In genomic region chr20:5550738-5551529, GRCh38 we compare ENCODE assay signal across 17 cellular contexts. TPM values are rescaled to one million over a fixed set of nuclear protein-coding genes. Genes with fewer than 3 reads are reported as not detected.
A peak's percentile ranks its signal among the peaks of the same experiment; 100 is the strongest.
DNase-seq lines count a peak whose midpoint lies in the region; ATAC-seq, FAIRE-seq and TF ChIP-seq lines count a peak whose summit lies in the region.
"Had no signal": no experiment of that assay in that cellular context is flagged by ENCODE, and none has a peak within 500 bp of the region (broad histone marks: within the 10 kb centered on the region; RNA-seq: fewer than 3 reads in every experiment).

No MANE protein-coding gene starts in this region.

- intact Hi-C loops in left colon (cut with DNase I, micrococcal nuclease), result no loop called here

- H3K4me3 ChIP-seq in A549 (no peak overlapping the region), SK-N-MC (no peak overlapping the region)
- H3K4me3 ChIP-seq: body of pancreas, suprapubic skin had no signal

- WGBS in A549 (ENCODE audit: missing lambda C conversion rate), result 96% methylated on average over 8 of the region's 8 CpGs

- no peak for TF ChIP-seq POLR2A in A549 (IDR thresholded peaks at IDR 0.05; ENCODE audit: low read length)

- H3K4me2 ChIP-seq in A549, result no peak overlapping the region

- peaks cover 27% of the 10 kb centered on the region for H3K36me3 ChIP-seq in SK-N-MC (ENCODE audit: insufficient read depth, low read length)

- POLR2A ChIA-PET in A549 (lab: Yijun Ruan, JAX), result no interaction called here

- no peak for TF ChIP-seq CTCF in A549 (IDR thresholded peaks at IDR 0.05)

- H3K9me3 ChIP-seq in A549 (no peaks in the 10 kb centered on the region), SK-N-MC (ENCODE audit: low read depth, low read length) (no peaks in the 10 kb centered on the region)
- H3K9me3 ChIP-seq: body of pancreas, suprapubic skin had no signal

- ATAC-seq in A549 (peak; percentile 48 to 63; a peak in 5 of 6 replicates), left colon (peak; percentile 83), GM18502 (IDR thresholded peaks at IDR 0.05; ENCODE audit: poor library complexity, unreplicated experiment) (no peak), HG03280 (IDR thresholded peaks at IDR 0.05; ENCODE audit: unreplicated experiment) (no peak)
- ATAC-seq: body of pancreas, left lobe of liver had no signal

- H3K4me1 ChIP-seq in A549, result peaks cover 9% of the 10 kb centered on the region; the same call in 2 of the 3 replicates
- H3K4me1 ChIP-seq: body of pancreas, suprapubic skin had no signal

- peak; percentile 2 to 42 (median 24) for DNase-seq in NCI-H1417 (lab: John Stamatoyannopoulos, UW)
- DNase-seq in NCI-H1417 treated with DMSO at 0.1 percent for 48 hours (lab: John Stamatoyannopoulos, UW), result no peak
- no peak for DNase-seq in A549 (ENCODE audit: low read depth in 1 of 2, low spot score in 1 of 2)
- no peak for DNase-seq in SK-N-MC (ENCODE audit: low read depth, low spot score)
- no peak for DNase-seq in left colon
- no peak for DNase-seq in mucosa of gallbladder (ENCODE audit: low spot score)
- DNase-seq: activated CD4-positive, alpha-beta memory T cell treated with anti-CD3 and anti-CD28 coated beads for 36 hours; activated effector memory CD4-positive, alpha-beta T cell treated with Interleukin-2 at 50 U/mL for 16 hours; body of pancreas; hypothalamus; NCI-H774; T1000 had no signal

- FAIRE-seq in A549 (lab: Jason Lieb, UNC), result peak; percentile 65
- FAIRE-seq: GM18507 had no signal

- no peak for TF ChIP-seq EP300 in A549 (IDR thresholded peaks at IDR 0.05)

- no peak for TF ChIP-seq RAD21 in A549 (conservative IDR thresholded peaks at IDR 0.05 in 1 of 2, IDR thresholded peaks at IDR 0.05 in 1 of 2)

- H3K27ac ChIP-seq in A549 (no peak overlapping the region), SK-N-MC (no peak overlapping the region)
- H3K27ac ChIP-seq: body of pancreas, suprapubic skin had no signal

- H3K9ac ChIP-seq in SK-N-MC (ENCODE audit: insufficient read length), result peak overlapping the region; percentile 6

- CTCF ChIA-PET in A549 (lab: Yijun Ruan, JAX), result interaction anchor here (0.7 to 4.2 kb wide), 11 partner anchors 12 to 252 kb away, joined by 3 to 22 read pairs (median 5); no protein-coding TSS in a partner anchor

TF ChIP-seq in A549, 52 proteins besides CTCF, POLR2A, EP300 and RAD21:
- TF ChIP-seq ELK1 (IDR thresholded peaks at IDR 0.05; ENCODE audit: low read depth, low read length) (no peak), RNF2 (IDR thresholded peaks at IDR 0.05; ENCODE audit: borderline replicate concordance, low read depth) (no peak), KDM5A (IDR thresholded peaks at IDR 0.05) (no peak), ZNF302 (CRISPR knock-in tag; IDR thresholded peaks at IDR 0.05) (no peak), NR3C1 (IDR thresholded peaks at IDR 0.05) (no peak), EHF (CRISPR knock-in tag; IDR thresholded peaks at IDR 0.05) (no peak), CHD2 (IDR thresholded peaks at IDR 0.05; ENCODE audit: low read length, partially characterized antibody) (no peak), MAFK (IDR thresholded peaks at IDR 0.05; ENCODE audit: partially characterized antibody) (no peak), RARB (CRISPR knock-in tag; IDR thresholded peaks at IDR 0.05) (no peak), KDM1A (IDR thresholded peaks at IDR 0.05; ENCODE audit: low read depth) (no peak), POLR2AphosphoS2 (conservative IDR thresholded peaks at IDR 0.05; ENCODE audit: low read length) (no peak; the same call in 1 of the 2 replicates), HOXB13 (CRISPR knock-in tag; IDR thresholded peaks at IDR 0.05; ENCODE audit: low read depth) (no peak), JUN (IDR thresholded peaks at IDR 0.05) (no peak), EHMT2 (IDR thresholded peaks at IDR 0.05; ENCODE audit: low read depth) (no peak)

RNA-seq across cellular contexts. Expression of gene GPCPD1, which starts 59.9 kb away (rescaled TPM):
- 71.5 and 75.1 TPM in 2 replicates for polyA plus RNA-seq in A549 (2011; rRNA removed)
- 4.5 and 5.3 TPM in 2 replicates for polyA plus RNA-seq in A549 (2012; cell fraction: cytosol; rRNA removed)
- 9.5 and 21.7 TPM in 2 replicates for polyA plus RNA-seq in A549 (2012; cell fraction: nucleus; rRNA removed)
- 8.1 to 8.6 TPM (median 8.5 TPM) in 3 replicates for polyA plus RNA-seq in A549 (2017; fragmentation: RNase III; extraction: RNeasy Plus Mini Kit Qiagen cat#74134 plus additional on column Dnase treatment)
- 49.4 and 50.0 TPM in 2 replicates for polyA minus RNA-seq in A549 (2011; rRNA and poly(A)+ RNA removed)
- 10 to 100 TPM; 23.6 to 26.0 TPM for total RNA-seq in left colon
- 28.2 TPM for total RNA-seq in mucosa of gallbladder

Comparison
In these comparisons a context has a peak if more than half of its experiments do, and no peak if none do; other contexts are left out.
1. DNase-seq: peak in NCI-H1417 (3 of 3); none in NCI-H1417 treated with DMSO at 0.1 percent for 48 hours (single experiment), A549 (0 of 2), SK-N-MC (single experiment), left colon (0 of 2) and mucosa of gallbladder (single experiment).
2. ATAC-seq: peak in A549 (2 of 2) and left colon (single experiment); none in GM18502 (single experiment) and HG03280 (single experiment).